Comparison of ENCODE assay signal across 17 cellular contexts in the genomic region with DNA sequence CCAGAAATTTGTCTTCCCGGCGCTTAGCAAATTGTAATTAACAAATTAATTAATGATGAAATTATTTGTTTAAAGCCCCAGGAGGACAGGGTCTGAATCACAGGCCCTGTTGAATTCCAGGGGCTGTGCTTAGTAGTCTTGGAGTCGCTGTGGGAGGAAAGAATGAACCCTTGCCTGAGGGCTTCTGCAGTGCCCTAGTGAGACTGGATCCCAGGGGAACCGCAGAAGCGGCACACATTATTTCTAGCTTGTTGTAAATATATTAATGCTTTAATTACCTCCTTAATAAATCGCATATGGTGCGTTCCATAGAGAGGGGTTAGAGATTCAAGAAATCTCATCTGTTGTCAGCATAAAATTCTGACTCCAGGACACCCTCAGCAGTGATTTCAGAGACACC.
A peak's percentile ranks its signal among the peaks of the same experiment; 100 is the strongest.
DNase-seq lines count a peak whose midpoint lies in the region; ATAC-seq and TF ChIP-seq lines count a peak whose summit lies in the region.
"Had no signal": no experiment of that assay in that cellular context is flagged by ENCODE, and none has a peak within 500 bp of the region (broad histone marks: within the 10 kb centered on the region; RNA-seq: fewer than 3 reads in every experiment).

No MANE protein-coding gene starts in this region.

- H3K36me3 ChIP-seq in BE2C = no peaks in the 10 kb centered on the region
- no peaks in the 10 kb centered on the region for H3K36me3 ChIP-seq in SK-N-MC (ENCODE audit: insufficient read depth, low read length)
- H3K36me3 ChIP-seq: BLaER1, HAP-1 had no signal

- no peaks in the 10 kb centered on the region for H3K27me3 ChIP-seq in BE2C
- H3K27me3 ChIP-seq: BLaER1 had no signal

- peaks cover 9% of the 10 kb centered on the region for H3K4me1 ChIP-seq in BE2C
- H3K4me1 ChIP-seq: Caco-2, HAP-1 had no signal

- H3K9me3 ChIP-seq in BE2C = no peaks in the 10 kb centered on the region
- no peaks in the 10 kb centered on the region for H3K9me3 ChIP-seq in SK-N-MC (ENCODE audit: low read depth, low read length)
- H3K9me3 ChIP-seq: BLaER1, Caco-2, HAP-1 had no signal

- DNase-seq in BE2C (peak; percentile 29), D341Med (ENCODE audit: low spot score) (peak; percentile 67), NCI-H524 (lab: John Stamatoyannopoulos, UW) (peak; percentile 42 to 76), SK-N-MC (ENCODE audit: low read depth, low spot score) (peak; percentile 92), NCI-H2171 (lab: John Stamatoyannopoulos, UW) (no peak)
- DNase-seq: Caco-2; CD4-positive, CD25-positive, alpha-beta regulatory T cell; CD8-positive, alpha-beta T cell; DMS 273 treated with DMSO at 0.1 percent for 48 hours; DMS79; GOT3; HFFc6 had no signal

- ATAC-seq in GM21529 (IDR thresholded peaks at IDR 0.05; ENCODE audit: unreplicated experiment) (no peak), GM18517 (IDR thresholded peaks at IDR 0.05; ENCODE audit: unreplicated experiment) (no peak)
- ATAC-seq: CD8-positive, alpha-beta T cell had no signal

- TF ChIP-seq CTCF in BE2C (IDR thresholded peaks at IDR 0.05; ENCODE audit: low read depth, low read length) = no peak

- no peak overlapping the region for H3K9ac ChIP-seq in SK-N-MC (ENCODE audit: insufficient read length)
- H3K9ac ChIP-seq: BLaER1 had no signal

- H3K4me3 ChIP-seq in BE2C (ENCODE audit: low read depth, low read length) (no peak overlapping the region), SK-N-MC (peak overlapping the region; percentile 72)
- H3K4me3 ChIP-seq: BLaER1, HAP-1 had no signal

- peak overlapping the region; percentile 94 for H3K27ac ChIP-seq in SK-N-MC
- H3K27ac ChIP-seq: BLaER1, C4-2B had no signal
